Comparison of ENCODE assay signal across 13 cellular contexts in genomic region chr9:101445353-101446029, GRCh38. TPM values are rescaled to one million over a fixed set of nuclear protein-coding genes. Genes with fewer than 3 reads are reported as not detected.
A peak's percentile ranks its signal among the peaks of the same experiment; 100 is the strongest.
DNase-seq lines count a peak whose midpoint lies in the region; ATAC-seq and TF ChIP-seq lines count a peak whose summit lies in the region.
"Had no signal": no experiment of that assay in that cellular context is flagged by ENCODE, and none has a peak within 500 bp of the region (broad histone marks: within the 10 kb centered on the region; RNA-seq: fewer than 3 reads in every experiment).

No MANE protein-coding gene starts in this region.

- H3K27me3 ChIP-seq in KMS-11 (ENCODE audit: insufficient read depth, low read depth) (no peaks in the 10 kb centered on the region), SJCRH30 (0 out of 2 replicates have a peak, but pooled peaks cover 5% of the 10 kb centered on the region)

- H3K4me3 ChIP-seq in KMS-11 (IDR thresholded peaks at IDR 0.05; ENCODE audit: insufficient read depth, low read depth, low read length) (no peak overlapping the region), SJCRH30 (no peak overlapping the region)
- H3K4me3 ChIP-seq: heart right ventricle had no signal

- H3K79me2 ChIP-seq in KMS-11 (ENCODE audit: insufficient read depth, low read depth): no peaks in the 10 kb centered on the region

- peak overlapping the region; percentile 14; the same call in 1 of the 2 replicates for H2AFZ ChIP-seq in KMS-11 (ENCODE audit: low read depth)

- H3K4me2 ChIP-seq in KMS-11: peak overlapping the region; percentile 46; the same call in 1 of the 2 replicates

- H4K20me1 ChIP-seq in KMS-11 (ENCODE audit: insufficient read depth): no peaks in the 10 kb centered on the region

- TF ChIP-seq CTCF in KMS-11 (conservative IDR thresholded peaks at IDR 0.05; ENCODE audit: low read depth, low read length): no peak

- H3K9ac ChIP-seq in KMS-11: no peak overlapping the region

- ATAC-seq in GM19324 (IDR thresholded peaks at IDR 0.05; ENCODE audit: low FRiP score, unreplicated experiment): no peak
- ATAC-seq: heart right ventricle had no signal

- no peaks in the 10 kb centered on the region for H3K9me3 ChIP-seq in SJCRH30 (replicated peaks)
- H3K9me3 ChIP-seq: heart right ventricle had no signal

- in situ Hi-C loops in SK-MEL-5 (cut with HindIII; ENCODE audit: low pct_unique_long_range_greater_than_20kb, low sequenced_read_pairs): no loop called here

- H3K4me1 ChIP-seq in KMS-11 (ENCODE audit: low read depth, poor library complexity, severe bottlenecking) (peaks cover 13% of the 10 kb centered on the region), SJCRH30 (peaks cover 5% of the 10 kb centered on the region)

- H3K27ac ChIP-seq in KMS-11 (no peak overlapping the region), SJCRH30 (no peak overlapping the region)
- H3K27ac ChIP-seq: heart right ventricle had no signal

- DNase-seq in SK-MEL-5 (ENCODE audit: low read depth, low spot score) (peak; percentile 68), globus pallidus (ENCODE audit: low spot score) (peak; percentile 68), renal cortical epithelial cell (ENCODE audit: low read depth) (peak; percentile 50), SJCRH30 (no peak), ureter (ENCODE audit: low spot score) (no peak)
- DNase-seq in activated CD4-positive, CD25-positive, alpha-beta regulatory T cell (lab: John Stamatoyannopoulos, UW): no peak
- DNase-seq: activated naive CD4-positive, alpha-beta T cell; cortex of kidney; heart right ventricle; NCI-H2107 had no signal

- H3K36me3 ChIP-seq in KMS-11 (ENCODE audit: insufficient read depth): no peaks in the 10 kb centered on the region
- no peaks in the 10 kb centered on the region for H3K36me3 ChIP-seq in SJCRH30
- H3K36me3 ChIP-seq: heart right ventricle had no signal

RNA-seq across cellular contexts. Expression of gene ALDOB, which starts 9.9 kb away (rescaled TPM):
- not detected in 2 replicates for total RNA-seq in SK-MEL-5 (2014; rRNA removed; shearing (Covaris generic))
- polyA plus RNA-seq in SK-MEL-5 (2015; cell fraction: cytosol; rRNA removed): not detected in 2 replicates
- polyA plus RNA-seq in SK-MEL-5 (2015; cell fraction: nucleus; rRNA removed): not detected in 2 replicates
- not detected in 2 replicates for total RNA-seq in renal cortical epithelial cell
- not detected in 2 replicates for total RNA-seq in SJCRH30 (2014; rRNA removed; shearing (Covaris generic))
- total RNA-seq in ureter: 0.70 TPM
- total RNA-seq: skeletal muscle tissue had no signal

RNA-seq across cellular contexts. Expression of gene ZNF189, which starts 46.8 kb away (rescaled TPM):
- 14.6 and 14.9 TPM in 2 replicates for total RNA-seq in SK-MEL-5 (2014; rRNA removed; shearing (Covaris generic))
- polyA plus RNA-seq in SK-MEL-5 (2015; cell fraction: cytosol; rRNA removed): 6.0 and 7.8 TPM in 2 replicates
- polyA plus RNA-seq in SK-MEL-5 (2015; cell fraction: nucleus; rRNA removed): 32.9 and 35.8 TPM in 2 replicates
- 16.8 and 36.3 TPM in 2 replicates for total RNA-seq in renal cortical epithelial cell
- 27.4 and 30.2 TPM in 2 replicates for total RNA-seq in SJCRH30 (2014; rRNA removed; shearing (Covaris generic))
- 21.5 TPM for total RNA-seq in ureter

RNA-seq across cellular contexts. Expression of gene MRPL50, which starts 47.1 kb away (rescaled TPM):
- 33.8 and 33.9 TPM in 2 replicates for total RNA-seq in SK-MEL-5 (2014; rRNA removed; shearing (Covaris generic))
- 13.6 and 14.3 TPM in 2 replicates for polyA plus RNA-seq in SK-MEL-5 (2015; cell fraction: cytosol; rRNA removed)
- polyA plus RNA-seq in SK-MEL-5 (2015; cell fraction: nucleus; rRNA removed): 12.5 and 14.0 TPM in 2 replicates
- 18.4 and 21.1 TPM in 2 replicates for total RNA-seq in renal cortical epithelial cell
- 37.7 and 39.5 TPM in 2 replicates for total RNA-seq in SJCRH30 (2014; rRNA removed; shearing (Covaris generic))
- 11.9 TPM for total RNA-seq in ureter

Comparison
In these comparisons a context has a peak if more than half of its experiments do, and no peak if none do; other contexts are left out.
1. DNase-seq: peak in SK-MEL-5 (single experiment), globus pallidus (single experiment) and renal cortical epithelial cell (single experiment); none in SJCRH30 (0 of 2), activated CD4-positive, CD25-positive, alpha-beta regulatory T cell (0 of 4) and ureter (single experiment).